9 cellular contexts compared by ENCODE assay signal in genomic region chr10:14822879-14823755, GRCh38. TPM values are rescaled to one million over a fixed set of nuclear protein-coding genes. Genes with fewer than 3 reads are reported as not detected.
A peak's percentile ranks its signal among the peaks of the same experiment; 100 is the strongest.
DNase-seq lines count a peak whose midpoint lies in the region; ATAC-seq and TF ChIP-seq lines count a peak whose summit lies in the region.
"Had no signal": no experiment of that assay in that cellular context is flagged by ENCODE, and none has a peak within 500 bp of the region (broad histone marks: within the 10 kb centered on the region; RNA-seq: fewer than 3 reads in every experiment).

No MANE protein-coding gene starts in this region.

- 11 to 13% methylated on average over 3 of the region's 3 CpGs for WGBS in GM23248 (ENCODE audit: low coverage in 1 of 2, low lambda C conversion rate in 2 of 2, missing lambda C conversion rate in 2 of 2), 2 experiments

- H3K4me3 ChIP-seq in CD4-positive, alpha-beta memory T cell (ENCODE audit: low read length in 2 of 2) = no peak overlapping the region
- H3K4me3 ChIP-seq in GM23248 (no peak overlapping the region), SJSA1 (no peak overlapping the region), brain microvascular endothelial cell (ENCODE audit: low read depth, low read length) (no peak overlapping the region), kidney epithelial cell (ENCODE audit: low read depth, low read length) (no peak overlapping the region)

- H3K4me1 Mint-ChIP-seq in CD4-positive, alpha-beta memory T cell = peaks cover 0 to 14% (median 4%) of the 10 kb centered on the region in 4 donors
- peaks cover 16 to 25% of the 10 kb centered on the region in 2 donors for H3K4me1 Mint-ChIP-seq in stimulated activated naive B cell treated with anti-CD40 and anti-IgM and Interleukin-4, amounts not matched to agents 10 μg/mL and 1 μg/mL and 100 μg/mL, for 72 hours

- 0 out of 2 replicates have a peak, but pooled peaks cover 6% of the 10 kb centered on the region for H3F3A ChIP-seq in GM23248 (ENCODE audit: insufficient read depth)

- H3K27me3 Mint-ChIP-seq in CD4-positive, alpha-beta memory T cell = no peaks in the 10 kb centered on the region
- no peaks in the 10 kb centered on the region for H3K27me3 Mint-ChIP-seq in stimulated activated naive B cell treated with anti-CD40 and anti-IgM and Interleukin-4, amounts not matched to agents 10 μg/mL and 1 μg/mL and 100 μg/mL, for 72 hours

- intact Hi-C loops in CD4-positive, alpha-beta memory T cell (cut with micrococcal nuclease) = loop anchor here (1.0 to 5.0 kb wide), 5 partner anchors 263 to 626 kb away; no protein-coding TSS in a partner anchor

- no peaks in the 10 kb centered on the region for H3K4me1 ChIP-seq in CD4-positive, alpha-beta memory T cell (ENCODE audit: insufficient read depth, low read length)
- H3K4me1 ChIP-seq in GM23248 (ENCODE audit: insufficient read depth) (peaks cover 12% of the 10 kb centered on the region), SJSA1 (replicated peaks) (peaks cover 13% of the 10 kb centered on the region)

- no peaks in the 10 kb centered on the region for H4K20me1 ChIP-seq in GM23248 (ENCODE audit: insufficient read depth)

- H3K27ac Mint-ChIP-seq in CD4-positive, alpha-beta memory T cell = peak overlapping the region in 2 of 7 donors; percentile 18 to 72
- no peak overlapping the region for H3K27ac Mint-ChIP-seq in stimulated activated naive B cell treated with anti-CD40 and anti-IgM and Interleukin-4, amounts not matched to agents 10 μg/mL and 1 μg/mL and 100 μg/mL, for 72 hours
- H3K27ac Mint-ChIP-seq: T-helper 1 cell treated with Interleukin-12 subunit alpha and Interleukin-12 subunit beta and Interleukin-4 antibody, amounts not matched to agents 30 μg/mL and 1 μg/mL, for 36 hours had no signal

- H3K9me2 ChIP-seq in GM23248 (ENCODE audit: insufficient read depth) = no peaks in the 10 kb centered on the region

- no peaks in the 10 kb centered on the region for H3K27me3 ChIP-seq in CD4-positive, alpha-beta memory T cell (ENCODE audit: insufficient read depth, low read length)
- H3K27me3 ChIP-seq in GM23248 (replicated peaks; ENCODE audit: insufficient read depth) (no peaks in the 10 kb centered on the region), SJSA1 (replicated peaks) (no peaks in the 10 kb centered on the region), brain microvascular endothelial cell (replicated peaks) (no peaks in the 10 kb centered on the region), kidney epithelial cell (ENCODE audit: control insufficient read depth, insufficient read depth, low read length) (peaks cover 2% of the 10 kb centered on the region)

- POLR2A ChIA-PET in CD4-positive, alpha-beta memory T cell (lab: Charles Lee; ENCODE audit: partially characterized antibody) = interaction anchor here (1.4 to 2.1 kb wide), 2 partner anchors 14 to 286 kb away, joined by 8 read pairs; partner anchors contain the start of genes CDNF, HSPA14 and MSANTD7

- peak; percentile 79 for TF ChIP-seq CTCF in brain microvascular endothelial cell (IDR thresholded peaks at IDR 0.05; ENCODE audit: low read depth, low read length, missing control alignments)
- TF ChIP-seq CTCF in kidney epithelial cell (IDR thresholded peaks at IDR 0.05; ENCODE audit: insufficient read depth, low read length, poor library complexity, severe bottlenecking) = peak; percentile 81

- H3K27ac ChIP-seq in CD4-positive, alpha-beta memory T cell (ENCODE audit: low read depth, low read length) = no peak overlapping the region
- no peak overlapping the region for H3K27ac ChIP-seq in GM23248
- no peak overlapping the region for H3K27ac ChIP-seq in SJSA1
- H3K27ac ChIP-seq in brain microvascular endothelial cell = no peak overlapping the region

- H3K9me3 Mint-ChIP-seq in CD4-positive, alpha-beta memory T cell = no peaks in the 10 kb centered on the region
- no peaks in the 10 kb centered on the region for H3K9me3 Mint-ChIP-seq in stimulated activated naive B cell treated with anti-CD40 and anti-IgM and Interleukin-4, amounts not matched to agents 10 μg/mL and 1 μg/mL and 100 μg/mL, for 72 hours
- H3K9me3 Mint-ChIP-seq: T-helper 1 cell treated with Interleukin-12 subunit alpha and Interleukin-12 subunit beta and Interleukin-4 antibody, amounts not matched to agents 30 μg/mL and 1 μg/mL, for 36 hours had no signal

- in situ Hi-C loops in GM23248 (cut with MboI) (loop anchor here (10.0 kb wide), 1 partner anchor 288 kb away; no protein-coding TSS in a partner anchor), brain microvascular endothelial cell (cut with HindIII; ENCODE audit: low pct_ligation_motif_present, low sequenced_read_pairs) (no loop called here)

- H3K9ac ChIP-seq in GM23248 = no peak overlapping the region

- no peaks in the 10 kb centered on the region for H3K36me3 ChIP-seq in CD4-positive, alpha-beta memory T cell (ENCODE audit: insufficient read depth, low read length)
- H3K36me3 ChIP-seq in GM23248 (ENCODE audit: low read depth) (no peaks in the 10 kb centered on the region), SJSA1 (no peaks in the 10 kb centered on the region), brain microvascular endothelial cell (replicated peaks) (no peaks in the 10 kb centered on the region), kidney epithelial cell (ENCODE audit: control insufficient read depth, insufficient read depth, low read length) (no peaks in the 10 kb centered on the region)

- H3K36me3 Mint-ChIP-seq in CD4-positive, alpha-beta memory T cell = no peaks in the 10 kb centered on the region
- no peaks in the 10 kb centered on the region for H3K36me3 Mint-ChIP-seq in stimulated activated naive B cell treated with anti-CD40 and anti-IgM and Interleukin-4, amounts not matched to agents 10 μg/mL and 1 μg/mL and 100 μg/mL, for 72 hours

- H3K9me3 ChIP-seq in CD4-positive, alpha-beta memory T cell (ENCODE audit: control insufficient read depth in 1 of 2, low read length in 2 of 2) = no peaks in the 10 kb centered on the region
- H3K9me3 ChIP-seq in GM23248 (ENCODE audit: low read depth) (no peaks in the 10 kb centered on the region), SJSA1 (replicated peaks) (no peaks in the 10 kb centered on the region)

- peak; percentile 56 to 68 for ATAC-seq in stimulated activated naive B cell treated with anti-CD40 and anti-IgM and Interleukin-4, amounts not matched to agents 10 μg/mL and 1 μg/mL and 100 μg/mL, for 72 hours (replicated peaks)
- ATAC-seq in HG02885 (IDR thresholded peaks at IDR 0.05; ENCODE audit: poor library complexity, unreplicated experiment) (no peak), HG03469 (IDR thresholded peaks at IDR 0.05; ENCODE audit: unreplicated experiment) (no peak)

- no peak overlapping the region for H3K4me2 ChIP-seq in GM23248 (ENCODE audit: unreplicated experiment)

- H3K79me2 ChIP-seq in GM23248 (ENCODE audit: insufficient read depth) = no peaks in the 10 kb centered on the region

- CTCF ChIA-PET in CD4-positive, alpha-beta memory T cell (lab: Charles Lee; ENCODE audit: partially characterized antibody) = interaction anchor here (0.7 to 3.4 kb wide), 21 partner anchors 9 to 1039 kb away, joined by 3 to 45 read pairs (median 5); partner anchors contain the start of genes CDNF, HSPA14 and MSANTD7

- no peak overlapping the region for H2AFZ ChIP-seq in GM23248

- H3K4me3 Mint-ChIP-seq in CD4-positive, alpha-beta memory T cell = no peak overlapping the region
- no peak overlapping the region for H3K4me3 Mint-ChIP-seq in stimulated activated naive B cell treated with anti-CD40 and anti-IgM and Interleukin-4, amounts not matched to agents 10 μg/mL and 1 μg/mL and 100 μg/mL, for 72 hours
- H3K4me3 Mint-ChIP-seq: T-helper 1 cell treated with Interleukin-12 subunit alpha and Interleukin-12 subunit beta and Interleukin-4 antibody, amounts not matched to agents 30 μg/mL and 1 μg/mL, for 36 hours had no signal

- DNase-seq in CD4-positive, alpha-beta memory T cell = peak in 4 of 5 donors; percentile 39 to 56 (median 41)
- DNase-seq in GM23248 = peak; percentile 70
- peak; percentile 46 to 47 for DNase-seq in SJSA1 (ENCODE audit: low read depth in 1 of 2, low spot score in 2 of 2)
- DNase-seq in brain microvascular endothelial cell = peak; percentile 57
- DNase-seq in kidney epithelial cell (ENCODE audit: low read depth) = no peak
- DNase-seq in stimulated activated naive B cell treated with anti-CD40 and anti-IgM and Interleukin-4, amounts not matched to agents 10 μg/mL and 1 μg/mL and 100 μg/mL, for 72 hours = peak; percentile 24

RNA-seq across cellular contexts. Expression of gene CDNF, which starts 14.7 kb away (rescaled TPM):
- total RNA-seq in CD4-positive, alpha-beta memory T cell = 1 to 10 TPM; 1.7 to 2.5 TPM
- polyA plus RNA-seq in CD4-positive, alpha-beta memory T cell = 1 to 10 TPM in 1 of 2 donors, under 1 TPM in 1; 0.94 to 1.8 TPM
- 0.32 and 1.0 TPM in 2 replicates for total RNA-seq in GM23248 (2014; rRNA removed; shearing (Covaris generic))
- 1.0 and 1.3 TPM in 2 replicates for polyA plus RNA-seq in GM23248 (2016; fragmentation: Nextera tagmentation; extraction: Ambion mirVana)
- total RNA-seq in SJSA1 (2014; rRNA removed; shearing (Covaris generic)) = 0.29 and 0.38 TPM in 2 replicates
- 1.9 TPM in 1 of 2 replicates, not detected in the other for total RNA-seq in kidney epithelial cell

RNA-seq across cellular contexts. Expression of gene HSPA14, which starts 15.0 kb away (rescaled TPM):
- 10 to 100 TPM; 16.0 to 17.7 TPM for total RNA-seq in CD4-positive, alpha-beta memory T cell
- 10 to 100 TPM; 17.4 to 18.7 TPM for polyA plus RNA-seq in CD4-positive, alpha-beta memory T cell
- total RNA-seq in GM23248 (2014; rRNA removed; shearing (Covaris generic)) = 14.9 and 15.6 TPM in 2 replicates
- 18.3 and 21.0 TPM in 2 replicates for polyA plus RNA-seq in GM23248 (2016; fragmentation: Nextera tagmentation; extraction: Ambion mirVana)
- total RNA-seq in SJSA1 (2014; rRNA removed; shearing (Covaris generic)) = 36.5 and 40.4 TPM in 2 replicates
- 9.7 and 10.6 TPM in 2 replicates for total RNA-seq in kidney epithelial cell

RNA-seq across cellular contexts. Expression of gene MSANTD7, which starts 15.0 kb away (rescaled TPM):
- 10 to 100 TPM; 16.2 to 17.0 TPM for total RNA-seq in CD4-positive, alpha-beta memory T cell
- 1 to 10 TPM; 6.5 to 8.3 TPM for polyA plus RNA-seq in CD4-positive, alpha-beta memory T cell
- total RNA-seq in GM23248 (2014; rRNA removed; shearing (Covaris generic)) = 13.8 and 15.9 TPM in 2 replicates
- 7.2 and 7.4 TPM in 2 replicates for polyA plus RNA-seq in GM23248 (2016; fragmentation: Nextera tagmentation; extraction: Ambion mirVana)
- 18.2 and 25.7 TPM in 2 replicates for total RNA-seq in SJSA1 (2014; rRNA removed; shearing (Covaris generic))
- 12.0 and 13.4 TPM in 2 replicates for total RNA-seq in kidney epithelial cell

RNA-seq across cellular contexts. Expression of gene FAM107B, which starts 48.4 kb away (rescaled TPM):
- total RNA-seq in CD4-positive, alpha-beta memory T cell = 100 to 1,000 TPM; 191 to 202 TPM
- polyA plus RNA-seq in CD4-positive, alpha-beta memory T cell = 100 to 1,000 TPM; 273 to 346 TPM
- 5.2 and 5.3 TPM in 2 replicates for total RNA-seq in GM23248 (2014; rRNA removed; shearing (Covaris generic))
- 3.4 and 5.2 TPM in 2 replicates for polyA plus RNA-seq in GM23248 (2016; fragmentation: Nextera tagmentation; extraction: Ambion mirVana)
- total RNA-seq in SJSA1 (2014; rRNA removed; shearing (Covaris generic)) = 31.9 and 35.6 TPM in 2 replicates
- 32.8 and 33.5 TPM in 2 replicates for total RNA-seq in kidney epithelial cell

RNA-seq across cellular contexts. Expression of gene SUV39H2, which starts 55.5 kb away (rescaled TPM):
- total RNA-seq in CD4-positive, alpha-beta memory T cell = 1 to 10 TPM; 5.0 to 5.7 TPM
- polyA plus RNA-seq in CD4-positive, alpha-beta memory T cell = 1 to 10 TPM; 4.4 to 6.1 TPM
- total RNA-seq in GM23248 (2014; rRNA removed; shearing (Covaris generic)) = 14.6 and 21.8 TPM in 2 replicates
- 8.9 and 9.3 TPM in 2 replicates for polyA plus RNA-seq in GM23248 (2016; fragmentation: Nextera tagmentation; extraction: Ambion mirVana)
- total RNA-seq in SJSA1 (2014; rRNA removed; shearing (Covaris generic)) = 45.1 and 46.0 TPM in 2 replicates
- total RNA-seq in kidney epithelial cell = 6.9 and 11.7 TPM in 2 replicates

Comparison
In these comparisons a context has a peak if more than half of its experiments do, and no peak if none do; other contexts are left out.
1. ATAC-seq: peak in stimulated activated naive B cell treated with anti-CD40 and anti-IgM and Interleukin-4, amounts not matched to agents 10 μg/mL and 1 μg/mL and 100 μg/mL, for 72 hours (2 of 2); none in HG02885 (single experiment) and HG03469 (single experiment).